18 cellular contexts compared by ENCODE assay signal in genomic region chr2:109438146-109438545, GRCh38.
DNase-seq lines count a peak whose midpoint lies in the region; ATAC-seq and TF ChIP-seq lines count a peak whose summit lies in the region.
"Had no signal": no experiment of that assay in that cellular context is flagged by ENCODE, and none has a peak within 500 bp of the region (broad histone marks: within the 10 kb centered on the region; RNA-seq: fewer than 3 reads in every experiment).

No MANE protein-coding gene starts in this region.

- H3K79me2 ChIP-seq in osteoblast (ENCODE audit: insufficient read depth, low read length) (no peaks in the 10 kb centered on the region), neural progenitor cell (ENCODE audit: low read depth) (no peaks in the 10 kb centered on the region)

- H3F3A ChIP-seq in neural progenitor cell (ENCODE audit: low read depth) = no peaks in the 10 kb centered on the region

- H3K27ac Mint-ChIP-seq in neural progenitor cell = no peak overlapping the region
- H3K27ac Mint-ChIP-seq in activated CD4-positive, alpha-beta memory T cell treated with anti-CD3 and anti-CD28 coated beads for 36 hours = no peak overlapping the region
- H3K27ac Mint-ChIP-seq: activated naive CD4-positive, alpha-beta T cell treated with anti-CD3 and anti-CD28 coated beads, Interleukin-2, amount 50 U/mL, for 72 hours; CD8-positive, alpha-beta T cell; WTC11 had no signal

- peak overlapping the region in 52 of 59 donors; percentile 1 to 91 (median 66) for H3K27ac ChIP-seq in dorsolateral prefrontal cortex
- no peak overlapping the region for H3K27ac ChIP-seq in osteoblast (ENCODE audit: low read depth, low read length)
- H3K27ac ChIP-seq in tibial artery = peak overlapping the region; percentile 86 to 96
- H3K27ac ChIP-seq in neural progenitor cell = no peak overlapping the region
- H3K27ac ChIP-seq: lower lobe of right lung, testis had no signal

- H3K4me3 ChIP-seq in adipocyte (ENCODE audit: low read length) = no peak overlapping the region
- H3K4me3 ChIP-seq in dorsolateral prefrontal cortex = no peak overlapping the region
- H3K4me3 ChIP-seq in osteoblast (ENCODE audit: insufficient read depth, low read length) = no peak overlapping the region
- H3K4me3 ChIP-seq in tibial artery = no peak overlapping the region
- H3K4me3 ChIP-seq in neural progenitor cell = no peak overlapping the region
- H3K4me3 ChIP-seq: lower lobe of right lung, MG63, testis had no signal

- POLR2A ChIA-PET in activated CD4-positive, alpha-beta memory T cell treated with anti-CD3 and anti-CD28 coated beads for 36 hours (lab: Charles Lee) = no interaction called here

- TF ChIP-seq CTCF in dorsolateral prefrontal cortex (IDR thresholded peaks at IDR 0.05 in 54 of 56, conservative IDR thresholded peaks at IDR 0.05 in 2 of 56; ENCODE audit: low read depth in 1 of 56, partially characterized antibody in 56 of 56) = no peak
- TF ChIP-seq CTCF in osteoblast (IDR thresholded peaks at IDR 0.05; ENCODE audit: extremely low read depth, low read depth, low read length) = no peak
- no peak for TF ChIP-seq CTCF in tibial artery (IDR thresholded peaks at IDR 0.05)
- no peak for TF ChIP-seq CTCF in neural progenitor cell (IDR thresholded peaks at IDR 0.05)

- H3K36me3 Mint-ChIP-seq in neural progenitor cell = peaks cover 23% of the 10 kb centered on the region
- peaks cover 13% of the 10 kb centered on the region for H3K36me3 Mint-ChIP-seq in activated CD4-positive, alpha-beta memory T cell treated with anti-CD3 and anti-CD28 coated beads for 36 hours

- no peak for ATAC-seq in HG02759 (IDR thresholded peaks at IDR 0.05; ENCODE audit: unreplicated experiment)
- ATAC-seq: activated naive CD4-positive, alpha-beta T cell treated with anti-CD3 and anti-CD28 coated beads, Interleukin-2, amount 50 U/mL, for 72 hours; CD8-positive, alpha-beta T cell; WTC11 had no signal

- intact Hi-C loops in dorsolateral prefrontal cortex (cut with DNase I) (no loop called here), tibial artery (cut with DNase I; ENCODE audit: low total_unique reads) (loop anchor here (5.0 kb wide), 3 partner anchors 39 to 266 kb away; no protein-coding TSS in a partner anchor)
- intact Hi-C loops in activated CD4-positive, alpha-beta memory T cell treated with anti-CD3 and anti-CD28 coated beads for 36 hours (cut with micrococcal nuclease) = no loop called here

- peaks cover 28% of the 10 kb centered on the region for H3K9me3 Mint-ChIP-seq in neural progenitor cell
- peaks cover 19% of the 10 kb centered on the region for H3K9me3 Mint-ChIP-seq in activated CD4-positive, alpha-beta memory T cell treated with anti-CD3 and anti-CD28 coated beads for 36 hours

- CTCF ChIA-PET in activated CD4-positive, alpha-beta memory T cell treated with anti-CD3 and anti-CD28 coated beads for 36 hours (lab: Charles Lee) = no interaction called here

- H3K9ac ChIP-seq in adipocyte (ENCODE audit: low read length) (peak overlapping the region; percentile 38), neural progenitor cell (no peak overlapping the region)

- H3K4me1 ChIP-seq in adipocyte (ENCODE audit: control insufficient read depth, insufficient read depth, low read length) (peaks cover 54% of the 10 kb centered on the region), osteoblast (ENCODE audit: insufficient read depth, low read length) (peaks cover 24% of the 10 kb centered on the region), tibial artery (peaks cover 12 to 68% (median 49%) of the 10 kb centered on the region in 4 donors), neural progenitor cell (no peaks in the 10 kb centered on the region)
- H3K4me1 ChIP-seq: testis had no signal

- H3K4me2 ChIP-seq in osteoblast (ENCODE audit: insufficient read depth, low read length) (no peak overlapping the region), neural progenitor cell (no peak overlapping the region)

- H3K9me3 ChIP-seq in adipocyte (ENCODE audit: control insufficient read depth, low read length) = peaks cover 21% of the 10 kb centered on the region
- peaks cover 6% of the 10 kb centered on the region for H3K9me3 ChIP-seq in osteoblast (ENCODE audit: low read depth, low read length)
- peaks cover 0 to 19% (median 0%) of the 10 kb centered on the region in 3 donors for H3K9me3 ChIP-seq in tibial artery
- H3K9me3 ChIP-seq in neural progenitor cell (ENCODE audit: low read depth) = peaks cover 5% of the 10 kb centered on the region
- H3K9me3 ChIP-seq: testis had no signal

- no peak overlapping the region for H3K4me3 Mint-ChIP-seq in neural progenitor cell
- no peak overlapping the region for H3K4me3 Mint-ChIP-seq in activated CD4-positive, alpha-beta memory T cell treated with anti-CD3 and anti-CD28 coated beads for 36 hours
- H3K4me3 Mint-ChIP-seq: CD8-positive, alpha-beta T cell; WTC11 had no signal

- H3K27me3 ChIP-seq in adipocyte (replicated peaks; ENCODE audit: control insufficient read depth, insufficient read depth, low read length) = no peaks in the 10 kb centered on the region
- H3K27me3 ChIP-seq in dorsolateral prefrontal cortex = no peaks in the 10 kb centered on the region
- H3K27me3 ChIP-seq in osteoblast (ENCODE audit: insufficient read depth, low read length) = no peaks in the 10 kb centered on the region
- H3K27me3 ChIP-seq in tibial artery = no peaks in the 10 kb centered on the region
- H3K27me3 ChIP-seq in neural progenitor cell = no peaks in the 10 kb centered on the region
- H3K27me3 ChIP-seq: MG63, testis had no signal

- no peaks in the 10 kb centered on the region for H3K27me3 Mint-ChIP-seq in neural progenitor cell (ENCODE audit: insufficient read depth, low read depth)
- H3K27me3 Mint-ChIP-seq in activated CD4-positive, alpha-beta memory T cell treated with anti-CD3 and anti-CD28 coated beads for 36 hours = no peaks in the 10 kb centered on the region

- H2AFZ ChIP-seq in osteoblast (ENCODE audit: low read length) (no peak overlapping the region), neural progenitor cell (replicated peaks) (no peak overlapping the region)

- H4K20me1 ChIP-seq in osteoblast (ENCODE audit: insufficient read depth, low read length) = no peaks in the 10 kb centered on the region
- H4K20me1 ChIP-seq in neural progenitor cell (ENCODE audit: low read depth) = no peaks in the 10 kb centered on the region

- DNase-seq in adipocyte (ENCODE audit: low read depth) = no peak
- DNase-seq in dorsolateral prefrontal cortex = peak in 2 of 10 donors; percentile 13 to 32
- peak; percentile 30 for DNase-seq in osteoblast (ENCODE audit: insufficient read length, low spot score, missing footprints)
- DNase-seq in tibial artery = peak in 1 of 2 donors; percentile 60
- no peak for DNase-seq in neural progenitor cell (ENCODE audit: low spot score)
- no peak for DNase-seq in activated CD4-positive, alpha-beta memory T cell treated with anti-CD3 and anti-CD28 coated beads for 36 hours
- DNase-seq: CD8-positive, alpha-beta T cell; islet precursor cell; KBM-7; lower lobe of right lung; NCI-H2081 treated with DMSO at 0.1 percent for 48 hours; NCI-H446; T1000; testis had no signal

- H3K36me3 ChIP-seq in adipocyte (ENCODE audit: control insufficient read depth, insufficient read depth, low read length, severe bottlenecking) (peaks cover 16% of the 10 kb centered on the region), osteoblast (ENCODE audit: insufficient read depth, low read length) (peaks cover 2% of the 10 kb centered on the region), tibial artery (peaks cover 0 to 22% (median 4%) of the 10 kb centered on the region in 3 donors), neural progenitor cell (no peaks in the 10 kb centered on the region)
- H3K36me3 ChIP-seq: MG63 had no signal

- peaks cover 30% of the 10 kb centered on the region for H3K4me1 Mint-ChIP-seq in neural progenitor cell
- H3K4me1 Mint-ChIP-seq in activated CD4-positive, alpha-beta memory T cell treated with anti-CD3 and anti-CD28 coated beads for 36 hours (ENCODE audit: low read depth) = no peaks in the 10 kb centered on the region
- H3K4me1 Mint-ChIP-seq: WTC11 had no signal

Comparison
In these comparisons a context has a peak if more than half of its experiments do, and no peak if none do; other contexts are left out.
1. H3K27ac ChIP-seq: peak in dorsolateral prefrontal cortex (52 of 59) and tibial artery (2 of 2); none in osteoblast (single experiment) and neural progenitor cell (single experiment).